Comparison of ENCODE assay signal across 9 cellular contexts in the genomic region with DNA sequence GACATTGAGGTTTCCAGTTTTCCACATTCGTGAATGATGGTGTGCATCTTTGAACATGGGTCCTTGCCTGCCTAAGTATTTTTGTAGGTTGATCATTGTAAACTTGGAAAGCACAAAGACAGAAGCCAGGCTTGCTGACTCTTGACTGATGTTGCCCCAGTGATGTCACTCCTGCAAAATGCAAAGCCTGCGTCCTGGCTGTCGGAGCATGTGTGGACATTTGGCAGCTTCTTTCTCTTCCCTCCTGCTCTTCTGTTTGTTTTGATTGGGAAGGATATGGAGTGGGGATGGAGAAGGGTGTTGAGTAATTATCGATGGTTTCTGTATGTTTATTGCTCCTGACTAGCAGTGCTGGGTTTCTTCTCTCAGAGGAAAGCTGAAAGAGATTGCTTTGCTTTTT. TPM values are rescaled to one million over a fixed set of nuclear protein-coding genes. Genes with fewer than 3 reads are reported as not detected.
A peak's percentile ranks its signal among the peaks of the same experiment; 100 is the strongest.
DNase-seq lines count a peak whose midpoint lies in the region; ATAC-seq and TF ChIP-seq lines count a peak whose summit lies in the region.
"Had no signal": no experiment of that assay in that cellular context is flagged by ENCODE, and none has a peak within 500 bp of the region (broad histone marks: within the 10 kb centered on the region; RNA-seq: fewer than 3 reads in every experiment).

No MANE protein-coding gene starts in this region.

- intact Hi-C loops in activated T-helper 1 cell treated with anti-CD3 and anti-CD28 coated beads, Interleukin-12 subunit alpha, Interleukin-12 subunit beta, Interleukin-2, Interleukin-4 antibody, amounts not matched to agents 30 ng/mL and 10 ng/mL and 1 ng/mL, durations not matched to agents 14 hours and 24 hours and 36 hours (cut with micrococcal nuclease): no loop called here
- intact Hi-C loops in transverse colon (cut with DNase I; ENCODE audit: low total_unique reads) (no loop called here), left colon (cut with DNase I, micrococcal nuclease) (no loop called here)

- TF ChIP-seq POLR2A in transverse colon (IDR thresholded peaks at IDR 0.05): no peak

- H3K27me3 ChIP-seq in transverse colon: no peaks in the 10 kb centered on the region
- H3K27me3 ChIP-seq: spleen had no signal

- H3K4me1 ChIP-seq in transverse colon: peaks cover 4 to 40% (median 27%) of the 10 kb centered on the region in 4 donors

- no peaks in the 10 kb centered on the region for H3K36me3 ChIP-seq in transverse colon

- peak; percentile 10 for TF ChIP-seq EP300 in transverse colon (IDR thresholded peaks at IDR 0.05; ENCODE audit: low read depth)

- H3K4me1 Mint-ChIP-seq in activated naive CD4-positive, alpha-beta T cell treated with anti-CD3 and anti-CD28 coated beads, Interleukin-2, amount 50 U/mL, for 24 hours: peaks cover 54% of the 10 kb centered on the region
- H3K4me1 Mint-ChIP-seq in activated T-helper 1 cell treated with anti-CD3 and anti-CD28 coated beads, Interleukin-12 subunit alpha, Interleukin-12 subunit beta, Interleukin-2, Interleukin-4 antibody, amounts not matched to agents 30 ng/mL and 10 ng/mL and 1 ng/mL, durations not matched to agents 14 hours and 24 hours and 36 hours (ENCODE audit: low read depth): peaks cover 37% of the 10 kb centered on the region
- H3K4me1 Mint-ChIP-seq in immature natural killer cell: peaks cover 35 to 54% of the 10 kb centered on the region in 2 donors

- peak overlapping the region; percentile 68 for H3K4me3 Mint-ChIP-seq in activated naive CD4-positive, alpha-beta T cell treated with anti-CD3 and anti-CD28 coated beads, Interleukin-2, amount 50 U/mL, for 24 hours
- peak overlapping the region; percentile 100 for H3K4me3 Mint-ChIP-seq in activated T-helper 1 cell treated with anti-CD3 and anti-CD28 coated beads, Interleukin-12 subunit alpha, Interleukin-12 subunit beta, Interleukin-2, Interleukin-4 antibody, amounts not matched to agents 30 ng/mL and 10 ng/mL and 1 ng/mL, durations not matched to agents 14 hours and 24 hours and 36 hours
- H3K4me3 Mint-ChIP-seq in immature natural killer cell: peak overlapping the region in 3 of 5 donors; percentile 33 to 99 (median 42)

- no peaks in the 10 kb centered on the region for H3K9me3 ChIP-seq in transverse colon
- H3K9me3 ChIP-seq: spleen had no signal

- in situ Hi-C loops in transverse colon (cut with MboI; ENCODE audit: low pct_ligation_motif_present in 1 of 4, low pct_unique_long_range_greater_than_20kb in 1 of 4, low sequenced_read_pairs in 3 of 4): no loop called here

- no peak for DNase-seq in activated naive CD4-positive, alpha-beta T cell treated with Interleukin-2 at 50 U/mL for 16 hours
- no peak for DNase-seq in activated T-helper 1 cell treated with anti-CD3 and anti-CD28 coated beads, Interleukin-12 subunit alpha, Interleukin-12 subunit beta, Interleukin-2, Interleukin-4 antibody, amounts not matched to agents 30 ng/mL and 10 ng/mL and 1 ng/mL, durations not matched to agents 14 hours and 24 hours and 36 hours (ENCODE audit: low spot score)
- DNase-seq in immature natural killer cell (no peak), transverse colon (peak; percentile 20), D341Med (ENCODE audit: low spot score) (no peak), left colon (no peak)
- DNase-seq in stimulated activated CD4-positive, alpha-beta T cell treated with anti-CD3 and anti-CD28 coated beads, Interleukin-1b, Interleukin-23, amount 100 ng/mL, for 48 hours: no peak
- DNase-seq: spleen had no signal

- no peaks in the 10 kb centered on the region for H3K27me3 Mint-ChIP-seq in activated naive CD4-positive, alpha-beta T cell treated with anti-CD3 and anti-CD28 coated beads, Interleukin-2, amount 50 U/mL, for 24 hours
- no peaks in the 10 kb centered on the region for H3K27me3 Mint-ChIP-seq in activated T-helper 1 cell treated with anti-CD3 and anti-CD28 coated beads, Interleukin-12 subunit alpha, Interleukin-12 subunit beta, Interleukin-2, Interleukin-4 antibody, amounts not matched to agents 30 ng/mL and 10 ng/mL and 1 ng/mL, durations not matched to agents 14 hours and 24 hours and 36 hours (ENCODE audit: insufficient read depth)
- peaks cover 3 to 14% (median 8%) of the 10 kb centered on the region in 3 donors for H3K27me3 Mint-ChIP-seq in immature natural killer cell (ENCODE audit: low read depth in 3 of 3)

- peaks cover 2% of the 10 kb centered on the region for H3K36me3 Mint-ChIP-seq in activated naive CD4-positive, alpha-beta T cell treated with anti-CD3 and anti-CD28 coated beads, Interleukin-2, amount 50 U/mL, for 24 hours
- peaks cover 24% of the 10 kb centered on the region for H3K36me3 Mint-ChIP-seq in activated T-helper 1 cell treated with anti-CD3 and anti-CD28 coated beads, Interleukin-12 subunit alpha, Interleukin-12 subunit beta, Interleukin-2, Interleukin-4 antibody, amounts not matched to agents 30 ng/mL and 10 ng/mL and 1 ng/mL, durations not matched to agents 14 hours and 24 hours and 36 hours (ENCODE audit: low read depth)
- H3K36me3 Mint-ChIP-seq in immature natural killer cell: peaks cover 0 to 4% (median 3%) of the 10 kb centered on the region in 3 donors

- no peak for TF ChIP-seq CTCF in transverse colon (IDR thresholded peaks at IDR 0.05)

- H3K4me3 ChIP-seq in transverse colon: no peak overlapping the region
- H3K4me3 ChIP-seq: spleen had no signal

- no peaks in the 10 kb centered on the region for H3K9me3 Mint-ChIP-seq in activated naive CD4-positive, alpha-beta T cell treated with anti-CD3 and anti-CD28 coated beads, Interleukin-2, amount 50 U/mL, for 24 hours
- no peaks in the 10 kb centered on the region for H3K9me3 Mint-ChIP-seq in activated T-helper 1 cell treated with anti-CD3 and anti-CD28 coated beads, Interleukin-12 subunit alpha, Interleukin-12 subunit beta, Interleukin-2, Interleukin-4 antibody, amounts not matched to agents 30 ng/mL and 10 ng/mL and 1 ng/mL, durations not matched to agents 14 hours and 24 hours and 36 hours
- no peaks in the 10 kb centered on the region for H3K9me3 Mint-ChIP-seq in immature natural killer cell

- H3K27ac Mint-ChIP-seq in activated naive CD4-positive, alpha-beta T cell treated with anti-CD3 and anti-CD28 coated beads, Interleukin-2, amount 50 U/mL, for 24 hours: no peak overlapping the region
- peak overlapping the region; percentile 23 for H3K27ac Mint-ChIP-seq in activated T-helper 1 cell treated with anti-CD3 and anti-CD28 coated beads, Interleukin-12 subunit alpha, Interleukin-12 subunit beta, Interleukin-2, Interleukin-4 antibody, amounts not matched to agents 30 ng/mL and 10 ng/mL and 1 ng/mL, durations not matched to agents 14 hours and 24 hours and 36 hours
- H3K27ac Mint-ChIP-seq in immature natural killer cell: peak overlapping the region in 3 of 6 donors; percentile 45 to 69 (median 54)

- 20 to 41% methylated on average over 1 to 4 of the region's 4 CpGs for WGBS in transverse colon (ENCODE audit: low coverage in 1 of 2), 2 donors

- no peak for ATAC-seq in left colon

- H3K27ac ChIP-seq in transverse colon: peak overlapping the region; percentile 13 to 98 (median 78)
- H3K27ac ChIP-seq: spleen had no signal

RNA-seq across cellular contexts. Expression of a gene that starts 3.2 kb away (rescaled TPM):
- 87.4 and 91.8 TPM in 2 replicates for total RNA-seq in activated T-helper 1 cell treated with anti-CD3 and anti-CD28 coated beads, Interleukin-12 subunit alpha, Interleukin-12 subunit beta, Interleukin-2, Interleukin-4 antibody, amounts not matched to agents 30 ng/mL and 10 ng/mL and 1 ng/mL, durations not matched to agents 14 hours and 24 hours and 36 hours
- polyA plus RNA-seq in immature natural killer cell: 10 to 100 TPM in 2 of 3 donors, 1 to 10 TPM in 1; 3.8 to 55.1 (median 16.8) TPM
- 10 to 100 TPM; 21.0 to 47.6 (median 36.3) TPM for total RNA-seq in transverse colon
- 10 to 100 TPM; 24.8 to 30.9 TPM for total RNA-seq in left colon

RNA-seq across cellular contexts. Expression of a gene that starts 10.3 kb away (rescaled TPM):
- 58.8 and 58.9 TPM in 2 replicates for total RNA-seq in activated T-helper 1 cell treated with anti-CD3 and anti-CD28 coated beads, Interleukin-12 subunit alpha, Interleukin-12 subunit beta, Interleukin-2, Interleukin-4 antibody, amounts not matched to agents 30 ng/mL and 10 ng/mL and 1 ng/mL, durations not matched to agents 14 hours and 24 hours and 36 hours
- polyA plus RNA-seq in immature natural killer cell: 10 to 100 TPM in 1 of 3 donors, 1 to 10 TPM in 2; 3.0 to 13.3 (median 4.0) TPM
- 10 to 100 TPM; 32.0 to 52.6 (median 41.1) TPM for total RNA-seq in transverse colon
- 10 to 100 TPM; 54.5 to 85.9 TPM for total RNA-seq in left colon

Comparison
In these comparisons a context has a peak if more than half of its experiments do, and no peak if none do; other contexts are left out.
1. H3K4me3 Mint-ChIP-seq: peak in every context shown above with its lines; median percentile 100 in activated T-helper 1 cell treated with anti-CD3 and anti-CD28 coated beads, Interleukin-12 subunit alpha, Interleukin-12 subunit beta, Interleukin-2, Interleukin-4 antibody, amounts not matched to agents 30 ng/mL and 10 ng/mL and 1 ng/mL, durations not matched to agents 14 hours and 24 hours and 36 hours; 68 in activated naive CD4-positive, alpha-beta T cell treated with anti-CD3 and anti-CD28 coated beads, Interleukin-2, amount 50 U/mL, for 24 hours; 42 in immature natural killer cell.